28 cellular contexts compared by ENCODE assay signal in the genomic region with DNA sequence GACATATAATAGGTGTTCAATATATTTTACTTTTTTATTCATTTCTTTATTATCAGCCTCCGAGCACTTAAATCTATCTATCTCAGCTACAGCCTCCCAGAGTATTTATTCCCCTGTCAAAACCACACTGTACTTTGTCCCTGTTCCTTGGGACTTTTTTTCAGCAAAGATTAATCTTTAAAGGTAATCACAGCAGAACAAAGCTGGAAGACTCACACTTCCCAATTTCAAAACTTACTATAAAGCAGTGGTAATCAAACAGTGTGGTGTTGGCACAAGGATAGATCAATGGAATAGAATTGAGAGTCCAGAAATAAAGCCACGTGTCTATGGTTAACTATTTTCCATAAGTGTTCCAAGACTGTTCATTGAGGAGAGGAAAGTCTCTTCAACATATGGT. TPM values are rescaled to one million over a fixed set of nuclear protein-coding genes. Genes with fewer than 3 reads are reported as not detected.
DNase-seq lines count a peak whose midpoint lies in the region; ATAC-seq, FAIRE-seq and TF ChIP-seq lines count a peak whose summit lies in the region.
"Had no signal": no experiment of that assay in that cellular context is flagged by ENCODE, and none has a peak within 500 bp of the region (broad histone marks: within the 10 kb centered on the region; RNA-seq: fewer than 3 reads in every experiment).

No MANE protein-coding gene starts in this region.

- no peak for TF ChIP-seq POLR2A in HepG2 (IDR thresholded peaks at IDR 0.05; ENCODE audit: insufficient read depth in 1 of 2, low read depth in 2 of 2, low read length in 2 of 2)

- TF ChIP-seq EP300 in HepG2 (IDR thresholded peaks at IDR 0.05; ENCODE audit: low read depth in 2 of 2, low read length in 2 of 2) (no peak), HepG2 (CRISPR knock-in tag; IDR thresholded peaks at IDR 0.05; ENCODE audit: borderline replicate concordance) (no peak)

- H3K27ac ChIP-seq in liver (ENCODE audit: low read depth in 1 of 2, low read length in 2 of 2) (no peak overlapping the region), HepG2 (ENCODE audit: extremely low read length, insufficient read depth, low read length) (no peak overlapping the region), small intestine (ENCODE audit: low read depth in 1 of 2, low read length in 1 of 2) (no peak overlapping the region)
- H3K27ac ChIP-seq: 22Rv1; A549; BLaER1 treated with 17β-estradiol and CSF1 and Interleukin-3, amounts not matched to agents 10 nM and 100 nM; C4-2B had no signal

- H3K9me3 Mint-ChIP-seq in Calu3 (ENCODE audit: low read depth, unreplicated experiment): no peaks in the 10 kb centered on the region
- H3K9me3 Mint-ChIP-seq: CD4-positive, alpha-beta T cell; CD8-positive, alpha-beta T cell had no signal

- H3K9me3 ChIP-seq in liver (ENCODE audit: control insufficient read depth in 4 of 4, low read length in 3 of 4) (peaks cover 0 to 2% (median 0%) of the 10 kb centered on the region in 4 donors), HepG2 (ENCODE audit: low read length) (no peaks in the 10 kb centered on the region), mucosa of descending colon (no peaks in the 10 kb centered on the region), small intestine (ENCODE audit: control insufficient read depth, low read depth) (no peaks in the 10 kb centered on the region)
- H3K9me3 ChIP-seq: A549; BLaER1 treated with 17β-estradiol and CSF1 and Interleukin-3, amounts not matched to agents 10 nM and 100 nM; Caco-2 had no signal

- H3K27ac Mint-ChIP-seq in Calu3 (ENCODE audit: unreplicated experiment): no peak overlapping the region
- H3K27ac Mint-ChIP-seq: B cell; CD4-positive, alpha-beta T cell; CD8-positive, alpha-beta T cell had no signal

- H3K4me3 Mint-ChIP-seq in Calu3 (ENCODE audit: low read depth, unreplicated experiment): no peak overlapping the region
- H3K4me3 Mint-ChIP-seq: B cell; CD4-positive, alpha-beta T cell; CD8-positive, alpha-beta T cell had no signal

- ATAC-seq in HepG2: no peak
- peak; percentile 65 for ATAC-seq in left lobe of liver
- ATAC-seq in mucosa of descending colon: peak; percentile 17
- ATAC-seq: A549; CD8-positive, alpha-beta T cell; GM12878 had no signal

- CTCF ChIA-PET in HepG2 (lab: Yijun Ruan, JAX; ENCODE audit: low intra/inter-chr PET ratio, low total read pairs) (no interaction called here), Calu3 (lab: Charles Lee) (no interaction called here)

- H3K27me3 ChIP-seq in liver (ENCODE audit: control insufficient read depth in 4 of 4, insufficient read depth in 4 of 4, low read length in 3 of 4) (no peaks in the 10 kb centered on the region), HepG2 (ENCODE audit: control insufficient read depth in 1 of 2, insufficient read depth in 2 of 2, low read length in 2 of 2) (no peaks in the 10 kb centered on the region), small intestine (ENCODE audit: control insufficient read depth in 2 of 2, insufficient read depth in 2 of 2, low read length in 2 of 2) (no peaks in the 10 kb centered on the region)
- H3K27me3 ChIP-seq: BLaER1 treated with 17β-estradiol and CSF1 and Interleukin-3, amounts not matched to agents 10 nM and 100 nM had no signal

- H3K36me3 ChIP-seq in liver (ENCODE audit: control insufficient read depth in 4 of 4, insufficient read depth in 3 of 4, low read depth in 1 of 4, low read length in 3 of 4) (no peaks in the 10 kb centered on the region), HepG2 (replicated peaks in 1 of 2; ENCODE audit: control insufficient read depth in 1 of 2, insufficient read depth in 2 of 2, low read length in 2 of 2) (no peaks in the 10 kb centered on the region), mucosa of descending colon (ENCODE audit: low read depth) (no peaks in the 10 kb centered on the region), small intestine (ENCODE audit: control insufficient read depth in 2 of 2, insufficient read depth in 2 of 2, low read length in 2 of 2) (no peaks in the 10 kb centered on the region)
- H3K36me3 ChIP-seq: BLaER1 treated with 17β-estradiol and CSF1 and Interleukin-3, amounts not matched to agents 10 nM and 100 nM had no signal

- BruUV-seq in HepG2 (replicated peaks; lab: Mats Ljungman, UMichigan): no TSS peak
- no TSS peak for BruUV-seq in Calu3 (replicated peaks; lab: Mats Ljungman, UMichigan)

- no peaks in the 10 kb centered on the region for H4K20me1 ChIP-seq in HepG2 (ENCODE audit: insufficient read depth, low read length)
- H4K20me1 ChIP-seq: BLaER1 treated with 17β-estradiol and CSF1 and Interleukin-3, amounts not matched to agents 10 nM and 100 nM had no signal

- POLR2A ChIA-PET in HepG2 (lab: Yijun Ruan, JAX): no interaction called here

- no peak overlapping the region for H2AFZ ChIP-seq in HepG2 (ENCODE audit: low read length)

- WGBS in liver: 31% methylated on average over 2 of the region's 2 CpGs
- 22% methylated on average over 2 of the region's 2 CpGs for WGBS in HepG2 (ENCODE audit: low lambda C conversion rate)
- WGBS in small intestine, 3 donors: 26 to 64% (median 32%) methylated on average over 2 of the region's 2 CpGs

- DNase-seq in HepG2 (ENCODE audit: low spot score) (no peak), left lobe of liver (ENCODE audit: low spot score) (no peak), mucosa of descending colon (no peak), small intestine (peak; percentile 9), AG20443 (ENCODE audit: low spot score) (no peak), Calu3 (no peak)
- no peak for DNase-seq in activated naive CD4-positive, alpha-beta T cell treated with anti-CD3 and anti-CD28 coated beads, Interleukin-2, amount 50 U/mL, for 16 hours
- DNase-seq: AML-193; Caco-2; CD4-positive, alpha-beta T cell; CD8-positive, alpha-beta T cell; DMS 273 treated with DMSO at 0.1 percent for 48 hours; DMS153; DMS53; DMS79; DND-41; EL; GDM1 had no signal

- in situ Hi-C loops in HepG2 (cut with HindIII; ENCODE audit: extremely low pct_ligation_motif_present, low pct_unique_long_range_greater_than_20kb): no loop called here

- FAIRE-seq in HepG2 (lab: Jason Lieb, UNC) (no peak), small intestine (lab: Jason Lieb, UNC) (no peak)
- FAIRE-seq: A549, GM12878, GM12892, GM18507 had no signal

- no peak overlapping the region for H3K4me2 ChIP-seq in HepG2 (ENCODE audit: low read depth, low read length)
- H3K4me2 ChIP-seq: A549; BLaER1 treated with 17β-estradiol and CSF1 and Interleukin-3, amounts not matched to agents 10 nM and 100 nM had no signal

- H3K9ac ChIP-seq in liver (ENCODE audit: low read depth in 1 of 2, low read length in 2 of 2) (no peak overlapping the region), HepG2 (ENCODE audit: insufficient read depth, low read depth, low read length) (no peak overlapping the region)
- H3K9ac ChIP-seq: BLaER1 treated with 17β-estradiol and CSF1 and Interleukin-3, amounts not matched to agents 10 nM and 100 nM had no signal

- H3K4me3 ChIP-seq in liver (ENCODE audit: low read depth in 1 of 3, low read length in 3 of 3): no peak overlapping the region
- no peak overlapping the region for H3K4me3 ChIP-seq in HepG2 (replicated peaks in 1 of 3; ENCODE audit: insufficient read depth in 1 of 3, low read depth in 2 of 3, low read length in 3 of 3)
- no peak overlapping the region for H3K4me3 ChIP-seq in mucosa of descending colon
- H3K4me3 ChIP-seq in small intestine (ENCODE audit: low read depth in 1 of 2, low read length in 2 of 2): no peak overlapping the region
- H3K4me3 ChIP-seq: A549; BLaER1 treated with 17β-estradiol and CSF1 and Interleukin-3, amounts not matched to agents 10 nM and 100 nM; GM12878 had no signal

- intact Hi-C loops in HepG2 (cut with micrococcal nuclease; ENCODE audit: unreplicated experiment): no loop called here
- intact Hi-C loops in mucosa of descending colon (cut with DNase I, micrococcal nuclease): no loop called here
- intact Hi-C loops in Calu3 (cut with micrococcal nuclease; ENCODE audit: unreplicated experiment): no loop called here

- H3K4me1 Mint-ChIP-seq in Calu3 (ENCODE audit: low read depth, unreplicated experiment): no peaks in the 10 kb centered on the region

- H3K4me1 ChIP-seq in liver (ENCODE audit: control insufficient read depth in 4 of 4, insufficient read depth in 4 of 4, low read length in 3 of 4) (peaks cover 0 to 4% (median 0%) of the 10 kb centered on the region in 4 donors), HepG2 (ENCODE audit: insufficient read depth, low read length) (no peaks in the 10 kb centered on the region), mucosa of descending colon (ENCODE audit: low read depth) (no peaks in the 10 kb centered on the region), small intestine (ENCODE audit: control insufficient read depth in 2 of 2, insufficient read depth in 1 of 2, low read depth in 1 of 2, low read length in 1 of 2) (no peaks in the 10 kb centered on the region)
- H3K4me1 ChIP-seq: A549, Caco-2 had no signal

- H3K36me3 Mint-ChIP-seq in Calu3 (ENCODE audit: insufficient read depth, unreplicated experiment): no peaks in the 10 kb centered on the region
- H3K36me3 Mint-ChIP-seq: CD8-positive, alpha-beta T cell had no signal

- no peaks in the 10 kb centered on the region for H3K79me2 ChIP-seq in HepG2 (ENCODE audit: insufficient read depth, low read length)

- TF ChIP-seq CTCF in liver (IDR thresholded peaks at IDR 0.05; ENCODE audit: low read depth, low read length, missing input control): no peak
- no peak for TF ChIP-seq CTCF in HepG2 (CRISPR knock-in tag; IDR thresholded peaks at IDR 0.05)
- TF ChIP-seq CTCF in mucosa of descending colon (IDR thresholded peaks at IDR 0.05): no peak
- no peak for TF ChIP-seq CTCF in Calu3 (IDR thresholded peaks at IDR 0.05; ENCODE audit: unreplicated experiment)

- no peaks in the 10 kb centered on the region for H3K27me3 Mint-ChIP-seq in Calu3 (ENCODE audit: unreplicated experiment)
- H3K27me3 Mint-ChIP-seq: B cell; CD4-positive, alpha-beta T cell had no signal

- no peak for TF ChIP-seq RAD21 in liver (IDR thresholded peaks at IDR 0.05)
- TF ChIP-seq RAD21 in HepG2 (CRISPR knock-in tag; IDR thresholded peaks at IDR 0.05): no peak

RNA-seq across cellular contexts. Expression of gene KLHL13, which starts 59.7 kb away (rescaled TPM):
- total RNA-seq in liver (1 to 10 TPM; 5.3 TPM), HepG2 (2016; rRNA removed; fragmentation: Illumina TruSeq; extraction: Trizol) (1.6 and 2.4 TPM in 2 replicates), left lobe of liver (1.0 TPM), mucosa of descending colon (1 to 10 TPM; 1.6 to 8.4 (median 5.1) TPM), Calu3 (2022) (0.64 and 0.95 TPM in 2 replicates)
- polyA plus RNA-seq in liver (1 to 10 TPM in 1 of 2 donors, under 1 TPM in 1; 0.76 to 1.4 TPM), HepG2 (2011; rRNA removed) (0.28 and 0.30 TPM in 2 replicates), small intestine (1 to 10 TPM; 4.2 to 5.1 (median 4.3) TPM)
- 0.26 and 0.30 TPM in 2 replicates for total RNA-seq in HepG2 (2016; cell fraction: cytosol; rRNA removed; fragmentation: Illumina TruSeq; extraction: Trizol; ENCODE audit: low read depth)
- 1.5 and 2.8 TPM in 2 replicates for total RNA-seq in HepG2 (2016; cell fraction: insoluble cytoplasmic fraction; rRNA removed; fragmentation: Illumina TruSeq; extraction: Trizol)
- 0.68 and 0.69 TPM in 2 replicates for total RNA-seq in HepG2 (2016; cell fraction: membrane; rRNA removed; fragmentation: Illumina TruSeq; extraction: Trizol)
- total RNA-seq in HepG2 (2016; cell fraction: nucleus; rRNA removed; fragmentation: Illumina TruSeq; extraction: Trizol): 1.1 TPM in 2 replicates
- polyA plus RNA-seq in HepG2 (2011; cell fraction: cytosol; rRNA removed): 0.19 and 0.37 TPM in 2 replicates
- 0.13 and 0.21 TPM in 2 replicates for polyA plus RNA-seq in HepG2 (2011; cell fraction: nucleus; rRNA removed)
- polyA plus RNA-seq in HepG2 (2012): 0.24 and 0.44 TPM in 2 replicates
- 0.11 and 0.12 TPM in 2 replicates for polyA plus RNA-seq in HepG2 (2016; cell fraction: cytosol; fragmentation: Illumina TruSeq; extraction: Trizol; ENCODE audit: low read depth)
- 2.1 and 2.4 TPM in 2 replicates for polyA plus RNA-seq in HepG2 (2016; cell fraction: insoluble cytoplasmic fraction; fragmentation: Illumina TruSeq; extraction: Trizol; ENCODE audit: low read depth)
- polyA plus RNA-seq in HepG2 (2016; cell fraction: membrane; fragmentation: Illumina TruSeq; extraction: Trizol; ENCODE audit: low read depth): 0.22 and 0.44 TPM in 2 replicates
- polyA plus RNA-seq in HepG2 (2016; cell fraction: nucleus; fragmentation: Illumina TruSeq; extraction: Trizol; ENCODE audit: insufficient read depth, low read depth): 0.86 and 1.0 TPM in 2 replicates
- polyA minus RNA-seq in HepG2 (2011; rRNA and poly(A)+ RNA removed; ENCODE audit: low replicate concordance): 0.28 and 31.6 TPM in 2 replicates
- not detected in 2 replicates for polyA minus RNA-seq in HepG2 (2011; cell fraction: cytosol; rRNA and poly(A)+ RNA removed)
- polyA minus RNA-seq in HepG2 (2011; cell fraction: nucleus; rRNA and poly(A)+ RNA removed): 0.39 and 1.1 TPM in 2 replicates
- total RNA-seq: B cell, G401 had no signal
